Comparison of ENCODE assay signal across 6 cellular contexts in the genomic region with DNA sequence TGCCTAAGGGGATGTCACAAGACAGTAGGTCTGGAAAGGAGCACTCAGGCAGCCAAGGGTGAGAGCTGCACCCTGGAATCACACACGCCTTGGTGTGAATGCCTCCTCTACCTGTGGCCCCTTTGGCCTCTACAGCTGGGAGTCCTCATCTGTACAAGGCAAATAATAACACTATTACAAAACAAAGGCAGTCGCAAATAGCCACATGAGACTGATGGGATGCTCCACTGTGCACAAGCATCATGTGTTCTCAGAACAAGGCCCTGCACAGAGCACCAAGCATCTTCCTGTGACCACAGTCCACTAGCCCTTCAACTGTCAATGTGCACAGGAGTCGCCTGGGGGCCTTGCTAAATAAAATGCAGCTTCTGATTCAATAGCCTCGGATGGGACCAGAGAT.
"Had no signal": no experiment of that assay in that cellular context is flagged by ENCODE, and none has a peak within 500 bp of the region (broad histone marks: within the 10 kb centered on the region; RNA-seq: fewer than 3 reads in every experiment).

No MANE protein-coding gene starts in this region.

- DNase-seq: GM23248, H9, HCEC 1CT, KG1 had no signal

- H3K4me3 Mint-ChIP-seq: H9 had no signal

- H3K9me3 Mint-ChIP-seq: H9 had no signal

- H3K27ac Mint-ChIP-seq: H9 had no signal

- H3K4me3 ChIP-seq: GM23248, K562 had no signal

- H3K27ac ChIP-seq: GM23248, HL-60 had no signal
